Comparison of ENCODE assay signal across 8 cellular contexts in the genomic region with DNA sequence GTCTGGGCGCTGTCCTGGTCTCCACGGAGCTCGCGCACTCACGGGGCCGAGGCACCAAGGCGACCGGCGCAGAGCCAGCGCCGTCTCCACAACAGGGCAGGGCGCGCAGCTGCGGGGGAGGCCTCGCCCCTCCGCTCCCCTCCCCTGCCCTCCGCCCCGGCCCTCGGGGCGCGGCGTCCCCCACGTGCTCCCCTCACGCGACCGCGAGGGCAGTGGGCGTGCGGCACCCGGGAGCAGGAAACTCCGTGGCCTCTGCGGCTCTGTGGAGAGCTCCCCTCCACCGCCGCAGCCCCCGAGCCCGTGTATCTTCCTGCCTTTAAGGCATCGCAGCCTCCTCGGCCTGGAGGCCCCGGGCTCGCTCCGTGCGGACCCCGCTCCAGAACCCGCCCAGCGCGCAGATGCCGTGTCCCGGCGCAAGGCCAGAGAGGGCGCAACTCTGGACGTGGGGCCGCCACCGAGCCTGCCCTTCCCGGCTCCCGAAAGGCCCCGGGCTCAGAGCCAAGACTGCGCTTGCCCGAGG. TPM values are rescaled to one million over a fixed set of nuclear protein-coding genes. Genes with fewer than 3 reads are reported as not detected.
DNase-seq lines count a peak whose midpoint lies in the region; ATAC-seq and TF ChIP-seq lines count a peak whose summit lies in the region.

No MANE protein-coding gene starts in this region.

- peaks cover 0 to 9% (median 0%) of the 10 kb centered on the region in 11 donors for H3K9me3 Mint-ChIP-seq in naive thymus-derived CD4-positive, alpha-beta T cell
- no peaks in the 10 kb centered on the region for H3K9me3 Mint-ChIP-seq in stimulated activated naive CD8-positive, alpha-beta T cell treated with anti-CD3 and anti-CD28 coated beads, Interleukin-15, Interleukin-2, amounts not matched to agents 100 ng/mL and 50 ng/mL, for 24 hours

- peak overlapping the region; percentile 60 to 97 (median 83) for H3K4me3 ChIP-seq in esophagus squamous epithelium
- H3K4me3 ChIP-seq in naive thymus-derived CD4-positive, alpha-beta T cell (ENCODE audit: low read length): peak overlapping the region; percentile 72

- POLR2A ChIA-PET in naive thymus-derived CD4-positive, alpha-beta T cell (lab: Charles Lee): interaction anchor here (0.7 to 10.7 kb wide), 36 partner anchors 13 to 707 kb away, joined by 3 to 168 read pairs (median 4); a partner anchor contains a TSS

- peaks cover 0 to 9% (median 0%) of the 10 kb centered on the region in 4 donors for H3K27me3 ChIP-seq in esophagus squamous epithelium
- no peaks in the 10 kb centered on the region for H3K27me3 ChIP-seq in naive thymus-derived CD4-positive, alpha-beta T cell (ENCODE audit: control insufficient read depth in 2 of 2, insufficient read depth in 2 of 2, low read length in 2 of 2)

- DNase-seq in AG08395 (ENCODE audit: low spot score) (peak; percentile 81), NCI-H510A (lab: John Stamatoyannopoulos, UW) (peak; percentile 50), esophagus squamous epithelium (lab: John Stamatoyannopoulos, UW) (no peak)
- DNase-seq in activated CD8-positive, alpha-beta memory T cell treated with anti-CD3 and anti-CD28 coated beads, Interleukin-2, amount 50 U/mL, for 4 hours: peak; percentile 72
- peak in 7 of 9 donors; percentile 59 to 81 (median 72) for DNase-seq in naive thymus-derived CD4-positive, alpha-beta T cell

- peaks cover 6 to 21% (median 21%) of the 10 kb centered on the region in 3 donors for H3K36me3 ChIP-seq in esophagus squamous epithelium
- H3K36me3 ChIP-seq in naive thymus-derived CD4-positive, alpha-beta T cell (ENCODE audit: control insufficient read depth in 2 of 3, insufficient read depth in 3 of 3, low read length in 3 of 3): peaks cover 0 to 19% (median 9%) of the 10 kb centered on the region in 3 experiments

- peak overlapping the region; percentile 70 to 93 (median 82) for H3K4me3 Mint-ChIP-seq in naive thymus-derived CD4-positive, alpha-beta T cell
- H3K4me3 Mint-ChIP-seq in stimulated activated naive CD8-positive, alpha-beta T cell treated with anti-CD3 and anti-CD28 coated beads, Interleukin-15, Interleukin-2, amounts not matched to agents 100 ng/mL and 50 ng/mL, for 24 hours: peak overlapping the region; percentile 82

- no peak for TF ChIP-seq POLR2A in esophagus squamous epithelium (IDR thresholded peaks at IDR 0.05)

- peaks cover 46 to 91% (median 49%) of the 10 kb centered on the region in 3 donors for H3K4me1 ChIP-seq in esophagus squamous epithelium
- H3K4me1 ChIP-seq in naive thymus-derived CD4-positive, alpha-beta T cell (ENCODE audit: control insufficient read depth in 2 of 2, insufficient read depth in 2 of 2, low read length in 2 of 2): peaks cover 15 to 24% of the 10 kb centered on the region in 2 donors

- intact Hi-C loops in esophagus squamous epithelium (cut with DNase I): no loop called here
- intact Hi-C loops in naive thymus-derived CD4-positive, alpha-beta T cell (cut with micrococcal nuclease): loop anchor here (2.0 to 5.0 kb wide), 5 partner anchors 52 to 828 kb away; a partner anchor contains a TSS

- ATAC-seq in GM18517 (IDR thresholded peaks at IDR 0.05; ENCODE audit: unreplicated experiment) (peak; percentile 14), HG03025 (IDR thresholded peaks at IDR 0.05; ENCODE audit: low FRiP score, unreplicated experiment) (peak; percentile 25)
- peak; percentile 33 for ATAC-seq in naive thymus-derived CD4-positive, alpha-beta T cell

- no peak for TF ChIP-seq CTCF in esophagus squamous epithelium (IDR thresholded peaks at IDR 0.05)

- peak overlapping the region; percentile 94 to 100 (median 95) for H3K27ac ChIP-seq in esophagus squamous epithelium
- H3K27ac ChIP-seq in naive thymus-derived CD4-positive, alpha-beta T cell (ENCODE audit: low read depth, low read length): peak overlapping the region; percentile 83

- CTCF ChIA-PET in naive thymus-derived CD4-positive, alpha-beta T cell (lab: Charles Lee): interaction anchor here (0.6 to 1.3 kb wide), 6 partner anchors 14 to 450 kb away, joined by 3 to 9 read pairs (median 4); a partner anchor contains a TSS

- H3K27me3 Mint-ChIP-seq in naive thymus-derived CD4-positive, alpha-beta T cell: peaks cover 0 to 4% (median 0%) of the 10 kb centered on the region in 5 donors
- no peaks in the 10 kb centered on the region for H3K27me3 Mint-ChIP-seq in stimulated activated naive CD8-positive, alpha-beta T cell treated with anti-CD3 and anti-CD28 coated beads, Interleukin-15, Interleukin-2, amounts not matched to agents 100 ng/mL and 50 ng/mL, for 24 hours

- H3K4me1 Mint-ChIP-seq in naive thymus-derived CD4-positive, alpha-beta T cell: peaks cover 12 to 35% (median 21%) of the 10 kb centered on the region in 7 donors
- peaks cover 36% of the 10 kb centered on the region for H3K4me1 Mint-ChIP-seq in stimulated activated naive CD8-positive, alpha-beta T cell treated with anti-CD3 and anti-CD28 coated beads, Interleukin-15, Interleukin-2, amounts not matched to agents 100 ng/mL and 50 ng/mL, for 24 hours (ENCODE audit: low read depth)

- no CpG with 5 or more reads among the region's 58 CpGs for WGBS in esophagus squamous epithelium, 2 donors

- no peaks in the 10 kb centered on the region for H3K9me3 ChIP-seq in esophagus squamous epithelium
- no peaks in the 10 kb centered on the region for H3K9me3 ChIP-seq in naive thymus-derived CD4-positive, alpha-beta T cell (ENCODE audit: control insufficient read depth in 2 of 3, low read length in 3 of 3)

- peak overlapping the region in 7 of 9 donors; percentile 52 to 94 (median 69) for H3K27ac Mint-ChIP-seq in naive thymus-derived CD4-positive, alpha-beta T cell
- H3K27ac Mint-ChIP-seq in stimulated activated naive CD8-positive, alpha-beta T cell treated with anti-CD3 and anti-CD28 coated beads, Interleukin-15, Interleukin-2, amounts not matched to agents 100 ng/mL and 50 ng/mL, for 24 hours: peak overlapping the region; percentile 61

- peaks cover 0 to 14% (median 4%) of the 10 kb centered on the region in 5 donors for H3K36me3 Mint-ChIP-seq in naive thymus-derived CD4-positive, alpha-beta T cell
- H3K36me3 Mint-ChIP-seq in stimulated activated naive CD8-positive, alpha-beta T cell treated with anti-CD3 and anti-CD28 coated beads, Interleukin-15, Interleukin-2, amounts not matched to agents 100 ng/mL and 50 ng/mL, for 24 hours (ENCODE audit: low read depth): peaks cover 27% of the 10 kb centered on the region

RNA-seq across cellular contexts. Expression of a gene that starts 0.7 kb away (rescaled TPM):
- 100 to 1,000 TPM; 367 to 753 (median 540) TPM for total RNA-seq in esophagus squamous epithelium
- 100 to 1,000 TPM in 1 of 5 experiments, 10 to 100 TPM in 4; 44.2 to 260 (median 87.5) TPM for total RNA-seq in naive thymus-derived CD4-positive, alpha-beta T cell
- polyA plus RNA-seq in naive thymus-derived CD4-positive, alpha-beta T cell: 10 to 100 TPM; 17.5 to 49.9 TPM

RNA-seq across cellular contexts. Expression of a gene that starts 9.7 kb away (rescaled TPM):
- total RNA-seq in esophagus squamous epithelium: 1 to 10 TPM in 1 of 4 donors, under 1 TPM in 2, not detected in 1; 0.11 to 1.7 (median 0.38) TPM
- under 1 TPM in 2 of 5 experiments, not detected in 3; 0.16 TPM for total RNA-seq in naive thymus-derived CD4-positive, alpha-beta T cell
- polyA plus RNA-seq in naive thymus-derived CD4-positive, alpha-beta T cell: not detected

RNA-seq across cellular contexts. Expression of a gene that starts 10.7 kb away (rescaled TPM):
- not detected for total RNA-seq in esophagus squamous epithelium
- total RNA-seq in naive thymus-derived CD4-positive, alpha-beta T cell: not detected
- polyA plus RNA-seq in naive thymus-derived CD4-positive, alpha-beta T cell: not detected

RNA-seq across cellular contexts. Expression of a gene that starts 13.1 kb away (rescaled TPM):
- 1 to 10 TPM; 1.2 to 5.2 (median 3.0) TPM for total RNA-seq in esophagus squamous epithelium
- total RNA-seq in naive thymus-derived CD4-positive, alpha-beta T cell: under 1 TPM in 1 of 5 experiments, not detected in 4; 0.12 TPM
- not detected for polyA plus RNA-seq in naive thymus-derived CD4-positive, alpha-beta T cell

RNA-seq across cellular contexts. Expression of a gene that starts 14.7 kb away (rescaled TPM):
- 10 to 100 TPM; 26.1 to 41.4 (median 35.2) TPM for total RNA-seq in esophagus squamous epithelium
- 10 to 100 TPM; 33.4 to 64.2 (median 38.9) TPM for total RNA-seq in naive thymus-derived CD4-positive, alpha-beta T cell
- 10 to 100 TPM; 22.9 to 36.5 TPM for polyA plus RNA-seq in naive thymus-derived CD4-positive, alpha-beta T cell
